1 cellular context compared by ENCODE assay signal in the genomic region with DNA sequence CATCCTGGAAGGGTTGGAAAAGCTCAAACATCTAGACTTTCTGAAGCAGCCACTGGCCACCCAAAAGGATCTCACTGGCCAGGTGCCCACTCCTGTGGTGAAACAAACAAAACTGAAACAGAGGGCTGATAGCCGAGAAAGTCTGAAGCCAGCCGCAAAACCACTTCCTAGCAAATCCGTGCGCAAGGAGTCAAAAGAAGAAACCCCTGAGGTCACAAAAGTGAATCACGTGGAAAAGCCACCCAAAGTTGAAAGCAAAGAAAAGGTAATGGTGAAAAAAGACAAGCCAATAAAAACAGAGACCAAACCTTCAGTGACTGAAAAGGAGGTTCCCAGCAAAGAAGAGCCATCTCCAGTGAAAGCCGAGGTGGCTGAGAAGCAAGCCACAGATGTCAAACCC.
TF ChIP-seq lines count a peak whose summit lies in the region.

No MANE protein-coding gene starts in this region.

TF ChIP-seq in GM23338, 12 proteins besides CTCF, POLR2A, EP300 and RAD21 (continued from another document):
- TF ChIP-seq, protein P1, sequence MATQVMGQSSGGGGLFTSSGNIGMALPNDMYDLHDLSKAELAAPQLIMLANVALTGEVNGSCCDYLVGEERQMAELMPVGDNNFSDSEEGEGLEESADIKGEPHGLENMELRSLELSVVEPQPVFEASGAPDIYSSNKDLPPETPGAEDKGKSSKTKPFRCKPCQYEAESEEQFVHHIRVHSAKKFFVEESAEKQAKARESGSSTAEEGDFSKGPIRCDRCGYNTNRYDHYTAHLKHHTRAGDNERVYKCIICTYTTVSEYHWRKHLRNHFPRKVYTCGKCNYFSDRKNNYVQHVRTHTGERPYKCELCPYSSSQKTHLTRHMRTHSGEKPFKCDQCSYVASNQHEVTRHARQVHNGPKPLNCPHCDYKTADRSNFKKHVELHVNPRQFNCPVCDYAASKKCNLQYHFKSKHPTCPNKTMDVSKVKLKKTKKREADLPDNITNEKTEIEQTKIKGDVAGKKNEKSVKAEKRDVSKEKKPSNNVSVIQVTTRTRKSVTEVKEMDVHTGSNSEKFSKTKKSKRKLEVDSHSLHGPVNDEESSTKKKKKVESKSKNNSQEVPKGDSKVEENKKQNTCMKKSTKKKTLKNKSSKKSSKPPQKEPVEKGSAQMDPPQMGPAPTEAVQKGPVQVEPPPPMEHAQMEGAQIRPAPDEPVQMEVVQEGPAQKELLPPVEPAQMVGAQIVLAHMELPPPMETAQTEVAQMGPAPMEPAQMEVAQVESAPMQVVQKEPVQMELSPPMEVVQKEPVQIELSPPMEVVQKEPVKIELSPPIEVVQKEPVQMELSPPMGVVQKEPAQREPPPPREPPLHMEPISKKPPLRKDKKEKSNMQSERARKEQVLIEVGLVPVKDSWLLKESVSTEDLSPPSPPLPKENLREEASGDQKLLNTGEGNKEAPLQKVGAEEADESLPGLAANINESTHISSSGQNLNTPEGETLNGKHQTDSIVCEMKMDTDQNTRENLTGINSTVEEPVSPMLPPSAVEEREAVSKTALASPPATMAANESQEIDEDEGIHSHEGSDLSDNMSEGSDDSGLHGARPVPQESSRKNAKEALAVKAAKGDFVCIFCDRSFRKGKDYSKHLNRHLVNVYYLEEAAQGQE (IDR thresholded peaks at IDR 0.05; ENCODE audit: unreplicated experiment) = no peak
- TF ChIP-seq ZNF114 (CRISPR knock-in tag; IDR thresholded peaks at IDR 0.05) (no peak), POLR2AphosphoS5 (IDR thresholded peaks at IDR 0.05; ENCODE audit: low read depth) (no peak)
TF ChIP-seq in GM23338: peak in this region for 0.
